Comparison of ENCODE assay signal across 2 cellular contexts in genomic region chr2:65183406-65183805, GRCh38. TPM values are rescaled to one million over a fixed set of nuclear protein-coding genes. Genes with fewer than 3 reads are reported as not detected.
DNase-seq lines count a peak whose midpoint lies in the region; ATAC-seq, FAIRE-seq and TF ChIP-seq lines count a peak whose summit lies in the region.
"Not testable (repeated sequence)": the region's sequence is repeated elsewhere in the genome, so short reads cannot be mapped to it uniquely, and the experiment has no call there.

No MANE protein-coding gene starts in this region.

- H3K4me2 ChIP-seq in K562 (ENCODE audit: insufficient read depth, low read length), result not testable (repeated sequence)

- not testable (repeated sequence) for H3K27ac ChIP-seq in HEK293 (ENCODE audit: extremely low read depth, low read depth, low read length); K562 (ENCODE audit: extremely low read depth, low read depth, low read length)

- H3K9me3 ChIP-seq in HEK293 (ENCODE audit: control insufficient read depth, insufficient read depth, low read depth, low read length); K562 (replicated peaks; ENCODE audit: control insufficient read depth, insufficient read depth, low read depth, low read length): not testable (repeated sequence)

- not testable (repeated sequence) for TF ChIP-seq CTCF in HEK293 (tag by site-specific recombination; IDR thresholded peaks at IDR 0.05); K562 (IDR thresholded peaks at IDR 0.05 in 2 of 3, conservative IDR thresholded peaks at IDR 0.05 in 1 of 3; ENCODE audit: insufficient read depth in 2 of 3, low read depth in 1 of 3, low read length in 3 of 3)

- H3K79me2 ChIP-seq in K562 (ENCODE audit: control insufficient read depth, insufficient read depth, low read length), result not testable (repeated sequence)

- H3K4me3 ChIP-seq in HEK293 (ENCODE audit: low read depth, low read length); K562: not testable (repeated sequence)

- H3K9ac ChIP-seq in K562 (ENCODE audit: insufficient read depth in 1 of 2, low read depth in 2 of 2, low read length in 2 of 2), result not testable (repeated sequence)

- H4K20me1 ChIP-seq in K562 (replicated peaks; ENCODE audit: control insufficient read depth, insufficient read depth, low read length), result not testable (repeated sequence)

- not testable (repeated sequence) for ATAC-seq in K562

- intact Hi-C loops in K562 (cut with micrococcal nuclease), result not testable (repeated sequence)

- not testable (repeated sequence) for H2AFZ ChIP-seq in K562 (ENCODE audit: low read depth, low read length)

- not testable (repeated sequence) for TF ChIP-seq POLR2A in K562 (conservative IDR thresholded peaks at IDR 0.05)

- TF ChIP-seq EP300 in K562 (IDR thresholded peaks at IDR 0.05; ENCODE audit: low read length), result not testable (repeated sequence)

- TF ChIP-seq RAD21 in K562 (CRISPR knock-in tag; conservative IDR thresholded peaks at IDR 0.05 in 1 of 2, IDR thresholded peaks at IDR 0.05 in 1 of 2), result not testable (repeated sequence)

- BruUV-seq in K562 (replicated peaks; lab: Mats Ljungman, UMichigan), result not testable (repeated sequence)

- not testable (repeated sequence) for H3K9me1 ChIP-seq in K562 (ENCODE audit: control insufficient read depth, insufficient read depth, low read length)

- in situ Hi-C loops in K562 (cut with MboI), result not testable (repeated sequence)

- not testable (repeated sequence) for H3K4me1 ChIP-seq in HEK293 (ENCODE audit: control insufficient read depth, insufficient read depth, low read length); K562 (replicated peaks in 1 of 2; ENCODE audit: control insufficient read depth in 2 of 2, insufficient read depth in 2 of 2, low read length in 2 of 2)

- 8% methylated on average over 3 of the region's 4 CpGs for WGBS in K562 (ENCODE audit: insufficient coverage, low coverage, missing lambda C conversion rate)

- FAIRE-seq in K562 (lab: Jason Lieb, UNC), result not testable (repeated sequence)

- not testable (repeated sequence) for DNase-seq in K562 (ENCODE audit: extremely low read depth in 1 of 4, low spot score in 3 of 4)

- POLR2A ChIA-PET in HEK293 (lab: Yijun Ruan, JAX); K562 (lab: Yijun Ruan, JAX): not testable (repeated sequence)

- not testable (repeated sequence) for H3K27me3 ChIP-seq in K562 (ENCODE audit: control insufficient read depth in 2 of 2, insufficient read depth in 2 of 2, low read length in 2 of 2)

- CTCF ChIA-PET in HEK293 (lab: Yijun Ruan, JAX); K562 (lab: Yijun Ruan, JAX; ENCODE audit: low intra/inter-chr PET ratio): not testable (repeated sequence)

- not testable (repeated sequence) for H3K36me3 ChIP-seq in HEK293 (ENCODE audit: control insufficient read depth in 2 of 2, insufficient read depth in 1 of 2, low read length in 2 of 2); K562 (ENCODE audit: control insufficient read depth, insufficient read depth, low read length)

TF ChIP-seq in HEK293, 187 proteins besides CTCF, POLR2A, EP300 and RAD21:
- peak; percentile 85 for TF ChIP-seq ZNF146 (tag by site-specific recombination; IDR thresholded peaks at IDR 0.05)

TF ChIP-seq in K562, 482 proteins besides CTCF, POLR2A, EP300 and RAD21:
- peak; percentile 79 for TF ChIP-seq ZNF146 (CRISPR knock-in tag; IDR thresholded peaks at IDR 0.05; ENCODE audit: unreplicated experiment)

RNA-seq across cellular contexts. Expression of gene ACTR2, which starts 44.2 kb away (rescaled TPM):
- total RNA-seq in K562 (2011; cell fraction: chromatin; rRNA removed; ENCODE audit: low replicate concordance), result 19.1 and 38.4 TPM in 2 replicates
- total RNA-seq in K562 (2011; cell fraction: nucleolus; rRNA removed), result 12.6 and 16.7 TPM in 2 replicates
- total RNA-seq in K562 (2011; cell fraction: nucleoplasm; rRNA removed), result 26.9 and 40.4 TPM in 2 replicates
- total RNA-seq in K562 (2014; rRNA removed), result 56.3 and 65.8 TPM in 2 replicates
- total RNA-seq in K562 (2014; rRNA removed; fragmentation: Illumina TruSeq; extraction: Trizol), result 98.5 and 124 TPM in 2 replicates
- total RNA-seq in K562 (2015; rRNA removed; fragmentation: Illumina TruSeq; extraction: Trizol), result 96.3 and 108 TPM in 2 replicates
- total RNA-seq in K562 (2021), result 215 and 239 TPM in 2 replicates
- 127 and 179 TPM in 2 replicates for polyA plus RNA-seq in K562 (2011; rRNA removed)
- 27.6 and 80.2 TPM in 2 replicates for polyA plus RNA-seq in K562 (2011; cell fraction: cytosol; rRNA removed)
- polyA plus RNA-seq in K562 (2011; cell fraction: nucleus; rRNA removed), result 12.3 and 25.4 TPM in 2 replicates
- polyA plus RNA-seq in K562 (2012), result 219 and 224 TPM in 2 replicates
- polyA plus RNA-seq in K562 (2014; fragmentation: Illumina TruSeq; extraction: Trizol), result 183 and 192 TPM in 2 replicates
- 10 to 100 TPM; 47.3 to 57.3 TPM for polyA plus RNA-seq in K562 (2014; fragmentation: Nextera tagmentation; extraction: Ambion mirVana)
- polyA plus RNA-seq in K562 (2014; rRNA removed), result 118 and 122 TPM in 2 replicates
- polyA minus RNA-seq in K562 (2011; rRNA and poly(A)+ RNA removed), result 156 and 194 TPM in 2 replicates
- 86.4 and 105 TPM in 2 replicates for polyA minus RNA-seq in K562 (2011; cell fraction: cytosol; rRNA and poly(A)+ RNA removed)
- polyA minus RNA-seq in K562 (2011; cell fraction: nucleus; rRNA and poly(A)+ RNA removed), result 7.8 and 20.1 TPM in 2 replicates

RNA-seq across cellular contexts. Expression of gene RAB1A, which starts 53.5 kb away (rescaled TPM):
- total RNA-seq in K562 (2011; cell fraction: chromatin; rRNA removed; ENCODE audit: low replicate concordance), result 20.3 and 50.3 TPM in 2 replicates
- 13.5 and 14.3 TPM in 2 replicates for total RNA-seq in K562 (2011; cell fraction: nucleolus; rRNA removed)
- 36.1 and 60.5 TPM in 2 replicates for total RNA-seq in K562 (2011; cell fraction: nucleoplasm; rRNA removed)
- total RNA-seq in K562 (2014; rRNA removed), result 62.2 and 83.5 TPM in 2 replicates
- total RNA-seq in K562 (2014; rRNA removed; fragmentation: Illumina TruSeq; extraction: Trizol), result 67.7 and 81.4 TPM in 2 replicates
- 64.4 and 66.7 TPM in 2 replicates for total RNA-seq in K562 (2015; rRNA removed; fragmentation: Illumina TruSeq; extraction: Trizol)
- total RNA-seq in K562 (2021), result 93.9 and 99.4 TPM in 2 replicates
- polyA plus RNA-seq in K562 (2011; rRNA removed), result 144 and 163 TPM in 2 replicates
- polyA plus RNA-seq in K562 (2011; cell fraction: cytosol; rRNA removed), result 33.7 and 80.3 TPM in 2 replicates
- polyA plus RNA-seq in K562 (2011; cell fraction: nucleus; rRNA removed), result 23.6 and 40.8 TPM in 2 replicates
- polyA plus RNA-seq in K562 (2012), result 116 and 153 TPM in 2 replicates
- 81.5 and 89.1 TPM in 2 replicates for polyA plus RNA-seq in K562 (2014; fragmentation: Illumina TruSeq; extraction: Trizol)
- polyA plus RNA-seq in K562 (2014; fragmentation: Nextera tagmentation; extraction: Ambion mirVana), result 10 to 100 TPM; 43.8 to 47.8 TPM
- polyA plus RNA-seq in K562 (2014; rRNA removed), result 125 and 136 TPM in 2 replicates
- polyA minus RNA-seq in K562 (2011; rRNA and poly(A)+ RNA removed), result 93.6 and 96.1 TPM in 2 replicates
- 31.6 and 38.0 TPM in 2 replicates for polyA minus RNA-seq in K562 (2011; cell fraction: cytosol; rRNA and poly(A)+ RNA removed)
- 13.1 and 22.5 TPM in 2 replicates for polyA minus RNA-seq in K562 (2011; cell fraction: nucleus; rRNA and poly(A)+ RNA removed)
